In the genomic region with DNA sequence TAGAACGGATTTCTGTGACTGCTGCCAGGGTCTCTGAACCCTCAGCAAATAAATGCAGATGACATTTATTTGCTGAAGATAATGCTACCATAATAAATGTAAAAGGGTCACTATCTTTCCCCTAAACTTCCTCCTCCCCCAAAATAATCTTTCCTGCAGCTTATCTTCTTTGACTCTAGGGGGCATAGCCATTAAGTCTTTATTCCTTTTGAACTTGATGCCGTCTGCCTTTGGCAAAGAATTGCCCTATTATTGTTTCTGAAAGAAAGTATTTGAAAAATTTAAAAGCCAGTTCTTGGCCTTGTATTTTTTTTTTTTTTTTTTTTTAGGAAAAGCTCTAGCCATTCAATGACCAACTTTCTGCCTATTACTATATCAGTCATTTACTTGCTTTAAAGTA, we compare ENCODE assay signal across 7 cellular contexts.
DNase-seq lines count a peak whose midpoint lies in the region; ATAC-seq, FAIRE-seq and TF ChIP-seq lines count a peak whose summit lies in the region.

No MANE protein-coding gene starts in this region.

- H3K9me3 ChIP-seq in GM12878 (replicated peaks; ENCODE audit: control insufficient read depth, insufficient read depth, low read length), result no peaks in the 10 kb centered on the region
- H3K9me3 ChIP-seq in mucosa of rectum (ENCODE audit: control insufficient read depth in 2 of 2, low read length in 2 of 2), result no peaks in the 10 kb centered on the region

- H3K79me2 ChIP-seq in GM12878 (ENCODE audit: control insufficient read depth, insufficient read depth, low read length), result no peaks in the 10 kb centered on the region

- no peak for DNase-seq in GM12878 (ENCODE audit: low read depth, low spot score)
- no peak for DNase-seq in left colon
- DNase-seq in RPMI8226, result no peak

- H3K36me3 ChIP-seq in GM12878 (ENCODE audit: control insufficient read depth in 2 of 2, insufficient read depth in 2 of 2, low read length in 1 of 2) (no peaks in the 10 kb centered on the region), mucosa of rectum (ENCODE audit: control insufficient read depth in 2 of 2, insufficient read depth in 2 of 2, low read length in 2 of 2) (no peaks in the 10 kb centered on the region)

- H3K27ac ChIP-seq in GM12878 (ENCODE audit: control insufficient read depth, insufficient read depth) (no peak overlapping the region), mucosa of rectum (ENCODE audit: low read depth in 2 of 2, low read length in 2 of 2) (peak overlapping the region; percentile 74 to 80)

- POLR2A ChIA-PET in GM12878 (lab: Charles Lee), result interaction anchor here (0.6 to 0.7 kb wide), 6 partner anchors 36 to 1899 kb away, joined by 3 to 6 read pairs (median 5); no protein-coding TSS in a partner anchor

- peak; percentile 67 for TF ChIP-seq RAD21 in GM12878 (IDR thresholded peaks at IDR 0.05; ENCODE audit: insufficient read depth, low read depth, low read length)

- no peak overlapping the region for H3K9ac ChIP-seq in GM12878 (ENCODE audit: control insufficient read depth, insufficient read depth, low read length)
- H3K9ac ChIP-seq in mucosa of rectum (ENCODE audit: low read depth in 1 of 2, low read length in 2 of 2), result no peak overlapping the region

- H3K4me1 ChIP-seq in GM12878 (ENCODE audit: control insufficient read depth, insufficient read depth, low read length) (no peaks in the 10 kb centered on the region), mucosa of rectum (ENCODE audit: control insufficient read depth in 2 of 2, insufficient read depth in 2 of 2, low read length in 2 of 2) (peaks cover 21 to 41% of the 10 kb centered on the region in 2 donors)

- H3K4me3 ChIP-seq in GM12878, result no peak overlapping the region
- H3K4me3 ChIP-seq in mucosa of rectum (ENCODE audit: low read length in 2 of 2), result no peak overlapping the region

- TF ChIP-seq CTCF in GM12872 (IDR thresholded peaks at IDR 0.05; ENCODE audit: insufficient read depth, low read depth, low read length) (peak; percentile 46; the same call in 2 of the 3 replicates), LNCAP (IDR thresholded peaks at IDR 0.05) (peak; percentile 49), GM12878 (IDR thresholded peaks at IDR 0.05 in 2 of 3, conservative IDR thresholded peaks at IDR 0.05 in 1 of 3; ENCODE audit: control insufficient read depth in 2 of 3, extremely low read depth in 1 of 3, insufficient read depth in 1 of 3, low read depth in 3 of 3, low read length in 3 of 3) (peak; percentile 38 to 49 (median 49); a peak in 5 of 6 replicates)

- no peaks in the 10 kb centered on the region for H3K27me3 ChIP-seq in GM12878 (replicated peaks in 1 of 2; ENCODE audit: control insufficient read depth in 2 of 2, insufficient read depth in 2 of 2, low read length in 1 of 2)
- H3K27me3 ChIP-seq in mucosa of rectum (ENCODE audit: control insufficient read depth in 2 of 2, insufficient read depth in 2 of 2, low read length in 2 of 2), result no peaks in the 10 kb centered on the region

- no peak overlapping the region for H2AFZ ChIP-seq in GM12878 (ENCODE audit: control insufficient read depth, low read depth, low read length)

- RAD21 ChIA-PET in GM12878 (lab: Charles Lee; ENCODE audit: unreplicated experiment), result interaction anchor here (0.7 to 2.5 kb wide), 6 partner anchors 65 to 744 kb away, joined by 3 to 17 read pairs (median 6); no protein-coding TSS in a partner anchor

- WGBS in GM12878 (ENCODE audit: insufficient coverage, insufficient replicate concordance, low lambda C conversion rate, missing lambda C conversion rate), result 2% methylated on average over 2 of the region's 2 CpGs

- H4K20me1 ChIP-seq in GM12878 (ENCODE audit: control insufficient read depth, insufficient read depth), result no peaks in the 10 kb centered on the region

- SMC1A ChIA-PET in GM12878 (lab: Charles Lee; ENCODE audit: uncharacterized antibody, unreplicated experiment), result interaction anchor here (0.6 to 2.5 kb wide), 15 partner anchors 20 to 142 kb away, joined by 3 to 7 read pairs (median 4); no protein-coding TSS in a partner anchor

- in situ Hi-C loops in GM12878 (cut with MboI), result no loop called here

- ATAC-seq in GM12878 (peak; percentile 70; the same call in 2 of the 3 replicates), left colon (no peak), GM19035 (IDR thresholded peaks at IDR 0.05; ENCODE audit: unreplicated experiment) (no peak)

- FAIRE-seq in GM12878 (lab: Jason Lieb, UNC), result no peak

- TF ChIP-seq EP300 in GM12878 (IDR thresholded peaks at IDR 0.05; ENCODE audit: borderline replicate concordance in 1 of 2, control insufficient read depth in 1 of 2, low read depth in 2 of 2, low read length in 2 of 2), result no peak

- no peak overlapping the region for H3K4me2 ChIP-seq in GM12878 (ENCODE audit: control insufficient read depth, insufficient read depth)

- intact Hi-C loops in GM12878 (cut with micrococcal nuclease; ENCODE audit: unreplicated experiment), result loop anchor here (2.0 kb wide), 1 partner anchor 105 kb away; no protein-coding TSS in a partner anchor
- intact Hi-C loops in left colon (cut with DNase I, micrococcal nuclease), result loop anchor here in 1 of 2 donors (10.0 kb wide), 1 partner anchor 93 kb away; no protein-coding TSS in a partner anchor

- CTCF ChIA-PET in GM12878 (lab: Yijun Ruan, JAX), result interaction anchor here (0.6 to 3.5 kb wide), 18 partner anchors 10 to 1169 kb away, joined by 3 to 28 read pairs (median 7); no protein-coding TSS in a partner anchor

- TF ChIP-seq POLR2A in GM12878 (IDR thresholded peaks at IDR 0.05; ENCODE audit: low read depth, low read length), result no peak

- BruUV-seq in GM12878 (replicated peaks; lab: Mats Ljungman, UMichigan), result no TSS peak

TF ChIP-seq in GM12878, 131 proteins besides CTCF, POLR2A, EP300 and RAD21:
- TF ChIP-seq CBFB (IDR thresholded peaks at IDR 0.05; ENCODE audit: low read depth) (no peak), SMAD1 (IDR thresholded peaks at IDR 0.05; ENCODE audit: low read depth, partially characterized antibody) (no peak), PBX3 (IDR thresholded peaks at IDR 0.05; ENCODE audit: insufficient replicate concordance, low read depth, low read length) (no peak), SREBF1 (IDR thresholded peaks at IDR 0.05; ENCODE audit: low read length) (no peak), SMC3 (IDR thresholded peaks at IDR 0.05; ENCODE audit: borderline replicate concordance, low read length) (peak; percentile 47; the same call in 1 of the 2 replicates)
